In genomic region chr4:37805091-37805490, GRCh38 we compare ENCODE assay signal across 19 cellular contexts. TPM values are rescaled to one million over a fixed set of nuclear protein-coding genes. Genes with fewer than 3 reads are reported as not detected.
DNase-seq lines count a peak whose midpoint lies in the region; ATAC-seq, FAIRE-seq and TF ChIP-seq lines count a peak whose summit lies in the region.
"Had no signal": no experiment of that assay in that cellular context is flagged by ENCODE, and none has a peak within 500 bp of the region (broad histone marks: within the 10 kb centered on the region; RNA-seq: fewer than 3 reads in every experiment).

No MANE protein-coding gene starts in this region.

- intact Hi-C loops in HCT116 (cut with micrococcal nuclease) (no loop called here), OCI-LY7 (cut with micrococcal nuclease; ENCODE audit: unreplicated experiment) (loop anchor here (1.0 to 10.0 kb wide), 5 partner anchors 20 to 370 kb away; no protein-coding TSS in a partner anchor), sigmoid colon (cut with DNase I) (loop anchor here (5.0 to 10.0 kb wide), 2 partner anchors 172 to 860 kb away; partner anchors contain the start of gene KLF3), tibial artery (cut with DNase I; ENCODE audit: low total_unique reads) (loop anchor here (10.0 kb wide), 1 partner anchor 90 kb away; the partner anchor contains the start of gene TBC1D1), ovary (cut with DNase I) (loop anchor here in 2 of 4 donors (5.0 to 10.0 kb wide), 2 partner anchors 230 to 232 kb away; no protein-coding TSS in a partner anchor)

- H2AFZ ChIP-seq in HCT116 (ENCODE audit: low read depth, low read length, poor library complexity, severe bottlenecking) (peak overlapping the region; percentile 80), OCI-LY7 (ENCODE audit: low read length) (peak overlapping the region; percentile 76)

- TF ChIP-seq POLR2A in GM12891 (IDR thresholded peaks at IDR 0.05; ENCODE audit: low read depth, low read length) (no peak), HCT116 (IDR thresholded peaks at IDR 0.05; ENCODE audit: borderline replicate concordance, extremely low read depth, insufficient read depth, insufficient read length) (no peak), sigmoid colon (IDR thresholded peaks at IDR 0.05) (no peak), ovary (IDR thresholded peaks at IDR 0.05) (no peak)

- DNase-seq in GM12891 (ENCODE audit: insufficient read length, low spot score) (no peak), HCT116 (ENCODE audit: low read depth, low spot score) (no peak), OCI-LY7 (ENCODE audit: low spot score) (peak; percentile 67), sigmoid colon (no peak), tibial artery (no peak), ovary (no peak)
- DNase-seq: BE2C; CD4-positive, alpha-beta T cell; Kasumi-1; MM.1S; NCI-H1105 treated with DMSO at 0.1 percent for 48 hours; NCI-H2029; NCI-H526 treated with DMSO at 0.1 percent for 48 hours; NK-92 treated with Interleukin-12 subunit alpha and Interleukin-12 subunit beta, amount 100 ng/mL, for 24 hours; SJCRH30 had no signal

- CTCF ChIA-PET in HCT116 (lab: Charles Lee) (no interaction called here), OCI-LY7 (lab: Charles Lee; ENCODE audit: unreplicated experiment) (interaction anchor here (0.5 kb wide), 1 partner anchor 227 kb away, joined by 3 read pairs; no protein-coding TSS in a partner anchor)

- peak; percentile 67 for FAIRE-seq in GM12891 (lab: Jason Lieb, UNC)
- FAIRE-seq: H1, HTR-8/SVneo had no signal

- no peak for ATAC-seq in HCT116
- no peak for ATAC-seq in HG03039 (IDR thresholded peaks at IDR 0.05; ENCODE audit: unreplicated experiment)

- RAD21 ChIA-PET in HCT116 (lab: Charles Lee; ENCODE audit: low non-redundant PET in 1 of 2, low total read pairs in 2 of 2, uncharacterized antibody in 2 of 2, unreplicated experiment in 2 of 2) = no interaction called here

- H3K4me2 ChIP-seq in HCT116 (ENCODE audit: low read length) (no peak overlapping the region), OCI-LY7 (ENCODE audit: low read length) (peak overlapping the region; percentile 34)

- POLR2A ChIA-PET in HCT116 (lab: Charles Lee) (no interaction called here), OCI-LY7 (lab: Charles Lee) (interaction anchor here (0.6 to 3.7 kb wide), 7 partner anchors 21 to 179 kb away, joined by 3 to 21 read pairs (median 5); partner anchors contain the start of gene PGM2)

- TF ChIP-seq RAD21 in HCT116 (IDR thresholded peaks at IDR 0.05; ENCODE audit: low read depth) = no peak

- H3K9ac ChIP-seq in HCT116 (ENCODE audit: low read length) = no peak overlapping the region

- H3K79me2 ChIP-seq in HCT116 (ENCODE audit: insufficient read depth, low read length) = no peaks in the 10 kb centered on the region
- no peaks in the 10 kb centered on the region for H3K79me2 ChIP-seq in OCI-LY7 (ENCODE audit: insufficient read depth, low read depth, low read length)

- peaks cover 0 to 13% of the 10 kb centered on the region in 2 experiments; a peak in 2 of 4 replicates for H3K4me1 ChIP-seq in HCT116 (ENCODE audit: control insufficient read depth in 1 of 2, insufficient read depth in 2 of 2, low read length in 2 of 2)
- peaks cover 24% of the 10 kb centered on the region for H3K4me1 ChIP-seq in OCI-LY7 (ENCODE audit: insufficient read depth, low read length, poor library complexity, severe bottlenecking)
- H3K4me1 ChIP-seq in sigmoid colon = peaks cover 0 to 18% (median 10%) of the 10 kb centered on the region in 4 donors
- no peaks in the 10 kb centered on the region for H3K4me1 ChIP-seq in tibial artery
- no peaks in the 10 kb centered on the region for H3K4me1 ChIP-seq in ovary (ENCODE audit: insufficient read depth)
- H3K4me1 ChIP-seq: BE2C had no signal

- TF ChIP-seq CTCF in HCT116 (IDR thresholded peaks at IDR 0.05 in 2 of 3, conservative IDR thresholded peaks at IDR 0.05 in 1 of 3; ENCODE audit: borderline replicate concordance in 1 of 3, insufficient read depth in 1 of 3, low read depth in 2 of 3, low read length in 2 of 3) (no peak), OCI-LY7 (conservative IDR thresholded peaks at IDR 0.05; ENCODE audit: low read length) (no peak; the same call in 1 of the 2 replicates), sigmoid colon (IDR thresholded peaks at IDR 0.05) (no peak), tibial artery (IDR thresholded peaks at IDR 0.05) (no peak), ovary (IDR thresholded peaks at IDR 0.05) (no peak)

- H3K36me3 ChIP-seq in HCT116 (ENCODE audit: control insufficient read depth in 1 of 2, insufficient read depth in 2 of 2, low read length in 2 of 2) (no peaks in the 10 kb centered on the region), OCI-LY7 (ENCODE audit: insufficient read depth, low read length) (no peaks in the 10 kb centered on the region), sigmoid colon (no peaks in the 10 kb centered on the region), tibial artery (no peaks in the 10 kb centered on the region), ovary (no peaks in the 10 kb centered on the region)
- H3K36me3 ChIP-seq: BE2C, SJCRH30 had no signal

- no TSS peak for BruUV-seq in HCT116 (replicated peaks; lab: Mats Ljungman, UMichigan)
- BruUV-seq in OCI-LY7 (replicated peaks; lab: Mats Ljungman, UMichigan) = no TSS peak

- WGBS in sigmoid colon, 2 donors = 79 to 86% methylated on average over 5 of the region's 5 CpGs
- 89 to 94% (median 91%) methylated on average over 5 of the region's 5 CpGs for WGBS in ovary, 3 donors

- no peaks in the 10 kb centered on the region for H3K27me3 ChIP-seq in HCT116 (ENCODE audit: insufficient read depth, low read length)
- H3K27me3 ChIP-seq in sigmoid colon = no peaks in the 10 kb centered on the region
- H3K27me3 ChIP-seq in tibial artery = no peaks in the 10 kb centered on the region
- H3K27me3 ChIP-seq in ovary = no peaks in the 10 kb centered on the region
- H3K27me3 ChIP-seq: BE2C, SJCRH30 had no signal

- H3K27ac ChIP-seq in HCT116 (ENCODE audit: low read depth, low read length) = no peak overlapping the region
- H3K27ac ChIP-seq in OCI-LY7 (ENCODE audit: low read depth, low read length, poor library complexity, severe bottlenecking) = no peak overlapping the region
- H3K27ac ChIP-seq in sigmoid colon = peak overlapping the region in 3 of 4 donors; percentile 52 to 65 (median 59)
- H3K27ac ChIP-seq in tibial artery = no peak overlapping the region
- H3K27ac ChIP-seq in ovary = no peak overlapping the region
- H3K27ac ChIP-seq: HL-60, SJCRH30 had no signal

- H3K9me2 ChIP-seq in HCT116 (ENCODE audit: insufficient read depth) (no peaks in the 10 kb centered on the region), OCI-LY7 (ENCODE audit: insufficient read depth, low read length) (no peaks in the 10 kb centered on the region)

- TF ChIP-seq EP300 in sigmoid colon (IDR thresholded peaks at IDR 0.05) (no peak), ovary (IDR thresholded peaks at IDR 0.05) (no peak)

- no peak overlapping the region for H3K4me3 ChIP-seq in HCT116 (replicated peaks in 1 of 2; ENCODE audit: low read depth in 1 of 2, low read length in 2 of 2)
- H3K4me3 ChIP-seq in OCI-LY7 (ENCODE audit: low read depth, low read length, poor library complexity, severe bottlenecking) = no peak overlapping the region
- H3K4me3 ChIP-seq in sigmoid colon = no peak overlapping the region
- H3K4me3 ChIP-seq in tibial artery = no peak overlapping the region
- no peak overlapping the region for H3K4me3 ChIP-seq in ovary
- H3K4me3 ChIP-seq: SJCRH30 had no signal

- H4K20me1 ChIP-seq in HCT116 (ENCODE audit: insufficient read depth) (no peaks in the 10 kb centered on the region), OCI-LY7 (ENCODE audit: insufficient read depth, low read length) (no peaks in the 10 kb centered on the region)

- no peaks in the 10 kb centered on the region for H3K9me3 ChIP-seq in HCT116 (ENCODE audit: control insufficient read depth in 1 of 2, insufficient read depth in 1 of 2, low read depth in 1 of 2, low read length in 2 of 2)
- no peaks in the 10 kb centered on the region for H3K9me3 ChIP-seq in OCI-LY7 (ENCODE audit: low read length)
- no peaks in the 10 kb centered on the region for H3K9me3 ChIP-seq in sigmoid colon
- H3K9me3 ChIP-seq in tibial artery = no peaks in the 10 kb centered on the region
- no peaks in the 10 kb centered on the region for H3K9me3 ChIP-seq in ovary
- H3K9me3 ChIP-seq: BE2C, SJCRH30 had no signal

TF ChIP-seq in GM12891, 5 proteins besides CTCF, POLR2A, EP300 and RAD21:
- TF ChIP-seq POLR2AphosphoS5 (IDR thresholded peaks at IDR 0.05; ENCODE audit: low read depth, low read length) = no peak

TF ChIP-seq in HCT116, 20 proteins besides CTCF, POLR2A, EP300 and RAD21 (continues in another document):
- TF ChIP-seq EZH2phosphoT487 (IDR thresholded peaks at IDR 0.05; ENCODE audit: borderline replicate concordance) (no peak), MAX (IDR thresholded peaks at IDR 0.05) (no peak), SRF (IDR thresholded peaks at IDR 0.05; ENCODE audit: low read depth) (no peak)

RNA-seq across cellular contexts. Expression of gene PGM2, which starts 21.4 kb away (rescaled TPM):
- 19.3 TPM for polyA plus RNA-seq in GM12891 (2012; ENCODE audit: low read depth, missing spikeins)
- total RNA-seq in HCT116 (2021; ENCODE audit: unreplicated experiment) (48.6 TPM), OCI-LY7 (2022) (106 and 108 TPM in 2 replicates), sigmoid colon (10 to 100 TPM; 30.0 to 42.3 (median 33.8) TPM), ovary (10 to 100 TPM; 11.8 to 31.2 (median 22.2) TPM)
- polyA plus RNA-seq in HCT116 (2012) = 20.3 and 22.8 TPM in 2 replicates
- 52.7 and 67.4 TPM in 2 replicates for total RNA-seq in OCI-LY7 (2014; rRNA removed; shearing (Covaris generic))
- polyA plus RNA-seq in sigmoid colon (10 to 100 TPM in 2 of 3 donors, 1 to 10 TPM in 1; 7.2 to 15.6 (median 13.9) TPM), ovary (10 to 100 TPM; 11.0 to 24.3 TPM)

Comparison
In these comparisons a context has a peak if more than half of its experiments do, and no peak if none do; other contexts are left out.
1. H3K27ac ChIP-seq: peak in sigmoid colon (3 of 4); none in HCT116 (single experiment), OCI-LY7 (single experiment), tibial artery (0 of 2) and ovary (0 of 2).